ENCODE assay signal across 1 cellular context in genomic region chr5:52787600-52788504, GRCh38.
TF ChIP-seq lines count a peak whose summit lies in the region.

TSS of gene ITGA1 (plus strand) at chr5:52787916. CDS start at chr5:52788354, 438 bp downstream.
TSS of gene PELO (plus strand) at chr5:52787916. CDS start at chr5:52800395, 12,479 bp downstream.

TF ChIP-seq in HepG2, 621 proteins besides CTCF, POLR2A, EP300 and RAD21 (continued from another document and continues in another):
- TF ChIP-seq ZNF362 (CRISPR knock-in tag; IDR thresholded peaks at IDR 0.05; ENCODE audit: borderline replicate concordance) (peak; percentile 65; the same call in 1 of the 2 replicates), AGO2 (optimal IDR thresholded peaks at IDR 0.05; ENCODE audit: low read depth, low read length) (peak; percentile 90), GPN1 (CRISPR knock-in tag; IDR thresholded peaks at IDR 0.05; ENCODE audit: borderline replicate concordance) (no peak), NR0B2 (CRISPR knock-in tag; IDR thresholded peaks at IDR 0.05) (no peak; the same call in 1 of the 2 replicates), IKZF5 (CRISPR knock-in tag; IDR thresholded peaks at IDR 0.05) (no peak; the same call in 1 of the 2 replicates), TBX3 (IDR thresholded peaks at IDR 0.05; ENCODE audit: borderline replicate concordance) (no peak), ZNF737 (CRISPR knock-in tag; IDR thresholded peaks at IDR 0.05; ENCODE audit: borderline replicate concordance) (no peak; the same call in 1 of the 2 replicates), THAP9 (CRISPR knock-in tag; IDR thresholded peaks at IDR 0.05; ENCODE audit: borderline replicate concordance) (no peak), SPEN (CRISPR knock-in tag; IDR thresholded peaks at IDR 0.05; ENCODE audit: low read depth) (no peak), ZBTB34 (CRISPR knock-in tag; IDR thresholded peaks at IDR 0.05) (no peak), ZBTB4 (CRISPR knock-in tag; IDR thresholded peaks at IDR 0.05; ENCODE audit: borderline replicate concordance) (peak; percentile 61; the same call in 1 of the 2 replicates), ZBTB44 (CRISPR knock-in tag; IDR thresholded peaks at IDR 0.05) (peak; percentile 77; the same call in 1 of the 2 replicates), ZMYM4 (CRISPR knock-in tag; IDR thresholded peaks at IDR 0.05) (peak; percentile 94), IRF2 (CRISPR knock-in tag; IDR thresholded peaks at IDR 0.05) (no peak; the same call in 1 of the 2 replicates), CHD4 (IDR thresholded peaks at IDR 0.05; ENCODE audit: borderline replicate concordance, low read length) (no peak), ZNF44 (CRISPR knock-in tag; IDR thresholded peaks at IDR 0.05) (no peak), YEATS4 (CRISPR knock-in tag; IDR thresholded peaks at IDR 0.05; ENCODE audit: borderline replicate concordance) (peak; percentile 74), ZC3H4 (CRISPR knock-in tag; IDR thresholded peaks at IDR 0.05; ENCODE audit: borderline replicate concordance) (no peak), ZNF800 (CRISPR knock-in tag; IDR thresholded peaks at IDR 0.05) (peak; percentile 89; the same call in 1 of the 2 replicates), ZIK1 (CRISPR knock-in tag; IDR thresholded peaks at IDR 0.05; ENCODE audit: borderline replicate concordance, low read depth) (peak; percentile 56; the same call in 1 of the 2 replicates), ESRRA (CRISPR knock-in tag; IDR thresholded peaks at IDR 0.05; ENCODE audit: low read depth) (no peak; the same call in 1 of the 2 replicates), ZNF749 (CRISPR knock-in tag; IDR thresholded peaks at IDR 0.05; ENCODE audit: borderline replicate concordance) (peak; percentile 85; the same call in 1 of the 2 replicates), ZNF512B (CRISPR knock-in tag; IDR thresholded peaks at IDR 0.05; ENCODE audit: borderline replicate concordance) (no peak; the same call in 1 of the 2 replicates), RAD51 (IDR thresholded peaks at IDR 0.05; ENCODE audit: borderline replicate concordance) (no peak), PRDM15 (CRISPR knock-in tag; IDR thresholded peaks at IDR 0.05) (no peak), CSRNP2 (CRISPR knock-in tag; conservative IDR thresholded peaks at IDR 0.05; ENCODE audit: low read depth) (no peak)
